14 cellular contexts compared by ENCODE assay signal in genomic region chr10:110739811-110740271, GRCh38.
A peak's percentile ranks its signal among the peaks of the same experiment; 100 is the strongest.
DNase-seq lines count a peak whose midpoint lies in the region; ATAC-seq and TF ChIP-seq lines count a peak whose summit lies in the region.
"Had no signal": no experiment of that assay in that cellular context is flagged by ENCODE, and none has a peak within 500 bp of the region (broad histone marks: within the 10 kb centered on the region; RNA-seq: fewer than 3 reads in every experiment).

No MANE protein-coding gene starts in this region.

- intact Hi-C loops in cardiac septum (cut with DNase I), result no loop called here
- intact Hi-C loops in Right ventricle myocardium inferior (cut with DNase I), result loop anchor here (10.0 kb wide), 2 partner anchors 55 to 615 kb away; no protein-coding TSS in a partner anchor
- intact Hi-C loops in upper lobe of right lung (cut with DNase I), result loop anchor here (10.0 kb wide), 1 partner anchor 155 kb away; no protein-coding TSS in a partner anchor

- H3K9me3 Mint-ChIP-seq in activated CD4-positive, alpha-beta T cell treated with anti-CD3 and anti-CD28 coated beads, Interleukin-2, amount 10 ng/mL, durations not matched to agents 7 days and 5 days, result no peaks in the 10 kb centered on the region
- H3K9me3 Mint-ChIP-seq in effector memory CD8-positive, alpha-beta T cell, result no peaks in the 10 kb centered on the region
- H3K9me3 Mint-ChIP-seq: activated T-helper 2 cell treated with anti-CD3 and anti-CD28 coated beads, Interferon-gamma antibody, Interleukin-2, Interleukin-4, amounts not matched to agents 10 μg/mL and 5 μg/mL and 100 μg/mL, durations not matched to agents 14 hours and 24 hours and 36 hours; dendritic cell treated with granulocyte-macrophage colony-stimulating factor and Interleukin-4, amounts not matched to agents 40 ng/mL and 50 ng/mL, for 4 days; neural progenitor cell had no signal

- no peaks in the 10 kb centered on the region for H3K9me3 ChIP-seq in upper lobe of right lung

- TF ChIP-seq CTCF in foreskin keratinocyte (conservative IDR thresholded peaks at IDR 0.05) (no peak), upper lobe of right lung (IDR thresholded peaks at IDR 0.05) (no peak), GM10248 (IDR thresholded peaks at IDR 0.05; ENCODE audit: control extremely low read depth, extremely low read depth, low read depth, missing control alignments) (no peak)

- no peak overlapping the region for H3K4me3 Mint-ChIP-seq in activated CD4-positive, alpha-beta T cell treated with anti-CD3 and anti-CD28 coated beads, Interleukin-2, amount 10 ng/mL, durations not matched to agents 7 days and 5 days
- H3K4me3 Mint-ChIP-seq in effector memory CD8-positive, alpha-beta T cell, result no peak overlapping the region
- H3K4me3 Mint-ChIP-seq: B cell; dendritic cell treated with granulocyte-macrophage colony-stimulating factor and Interleukin-4, amounts not matched to agents 40 ng/mL and 50 ng/mL, for 4 days; neural progenitor cell had no signal

- H3K4me1 ChIP-seq in foreskin keratinocyte (no peaks in the 10 kb centered on the region), upper lobe of right lung (no peaks in the 10 kb centered on the region)
- H3K4me1 ChIP-seq: neural progenitor cell had no signal

- POLR2A ChIA-PET in activated CD4-positive, alpha-beta T cell treated with anti-CD3 and anti-CD28 coated beads, Interleukin-2, amount 10 ng/mL, durations not matched to agents 7 days and 5 days (lab: Charles Lee), result no interaction called here
- POLR2A ChIA-PET in GM10248 (lab: Yijun Ruan, JAX), result no interaction called here

- H3K27me3 ChIP-seq in foreskin keratinocyte, result peaks cover 7% of the 10 kb centered on the region
- no peaks in the 10 kb centered on the region for H3K27me3 ChIP-seq in upper lobe of right lung
- H3K27me3 ChIP-seq: neural progenitor cell had no signal

- CTCF ChIA-PET in activated CD4-positive, alpha-beta T cell treated with anti-CD3 and anti-CD28 coated beads, Interleukin-2, amount 10 ng/mL, durations not matched to agents 7 days and 5 days (lab: Charles Lee), result interaction anchor here (1.3 to 1.6 kb wide), 2 partner anchors 118 to 154 kb away, joined by 3 to 5 read pairs; no protein-coding TSS in a partner anchor
- CTCF ChIA-PET in GM10248 (lab: Yijun Ruan, JAX), result interaction anchor here (1.0 to 1.6 kb wide), 4 partner anchors 33 to 1397 kb away, joined by 3 to 4 read pairs (median 3); no protein-coding TSS in a partner anchor

- H3K36me3 ChIP-seq in upper lobe of right lung, result no peaks in the 10 kb centered on the region
- H3K36me3 ChIP-seq: neural progenitor cell had no signal

- ATAC-seq in Right ventricle myocardium inferior (no peak), foreskin keratinocyte (peak; percentile 53), upper lobe of right lung (peak; percentile 18), HG03342 (IDR thresholded peaks at IDR 0.05; ENCODE audit: unreplicated experiment) (no peak)
- no peak for ATAC-seq in effector memory CD8-positive, alpha-beta T cell (replicated peaks)

- H3K4me1 Mint-ChIP-seq in activated CD4-positive, alpha-beta T cell treated with anti-CD3 and anti-CD28 coated beads, Interleukin-2, amount 10 ng/mL, durations not matched to agents 7 days and 5 days, result peaks cover 52% of the 10 kb centered on the region
- H3K4me1 Mint-ChIP-seq in effector memory CD8-positive, alpha-beta T cell (ENCODE audit: low read depth in 2 of 2), result peaks cover 12 to 13% of the 10 kb centered on the region in 2 donors
- H3K4me1 Mint-ChIP-seq: B cell, neural progenitor cell had no signal

- H3K27ac Mint-ChIP-seq in activated CD4-positive, alpha-beta T cell treated with anti-CD3 and anti-CD28 coated beads, Interleukin-2, amount 10 ng/mL, durations not matched to agents 7 days and 5 days, result no peak overlapping the region
- H3K27ac Mint-ChIP-seq in effector memory CD8-positive, alpha-beta T cell, result peak overlapping the region in 1 of 2 donors; percentile 13
- H3K27ac Mint-ChIP-seq: activated T-helper 2 cell treated with anti-CD3 and anti-CD28 coated beads, Interferon-gamma antibody, Interleukin-2, Interleukin-4, amounts not matched to agents 10 μg/mL and 5 μg/mL and 100 μg/mL, durations not matched to agents 14 hours and 24 hours and 36 hours; B cell; dendritic cell treated with granulocyte-macrophage colony-stimulating factor and Interleukin-4, amounts not matched to agents 40 ng/mL and 50 ng/mL, for 4 days; neural progenitor cell had no signal

- H3K4me3 ChIP-seq in upper lobe of right lung, result no peak overlapping the region
- H3K4me3 ChIP-seq: neural progenitor cell had no signal

- DNase-seq in cardiac septum (ENCODE audit: low spot score), result peak; percentile 76
- DNase-seq in Right ventricle myocardium inferior (ENCODE audit: missing footprints), result no peak
- DNase-seq in activated CD4-positive, alpha-beta T cell treated with anti-CD3 and anti-CD28 coated beads, Interleukin-2, amount 10 ng/mL, durations not matched to agents 7 days and 5 days, result peak; percentile 24
- no peak for DNase-seq in foreskin keratinocyte
- DNase-seq in upper lobe of right lung, result no peak
- DNase-seq in GM10248 (ENCODE audit: extremely low spot score), result no peak
- DNase-seq in effector memory CD8-positive, alpha-beta T cell, result no peak
- DNase-seq: kidney had no signal

- H3K27me3 Mint-ChIP-seq in activated CD4-positive, alpha-beta T cell treated with anti-CD3 and anti-CD28 coated beads, Interleukin-2, amount 10 ng/mL, durations not matched to agents 7 days and 5 days, result peaks cover 3% of the 10 kb centered on the region
- H3K27me3 Mint-ChIP-seq in effector memory CD8-positive, alpha-beta T cell, result peaks cover 22 to 42% of the 10 kb centered on the region in 2 donors

- H3K36me3 Mint-ChIP-seq in activated CD4-positive, alpha-beta T cell treated with anti-CD3 and anti-CD28 coated beads, Interleukin-2, amount 10 ng/mL, durations not matched to agents 7 days and 5 days (ENCODE audit: low read depth), result no peaks in the 10 kb centered on the region
- H3K36me3 Mint-ChIP-seq in effector memory CD8-positive, alpha-beta T cell (ENCODE audit: insufficient read depth), result no peaks in the 10 kb centered on the region
- H3K36me3 Mint-ChIP-seq: neural progenitor cell had no signal

- H3K27ac ChIP-seq in foreskin keratinocyte (no peak overlapping the region), upper lobe of right lung (no peak overlapping the region)
- H3K27ac ChIP-seq: KMS-11, neural progenitor cell had no signal

Comparison
In these comparisons a context has a peak if more than half of its experiments do, and no peak if none do; other contexts are left out.
1. DNase-seq: peak in cardiac septum (single experiment) and activated CD4-positive, alpha-beta T cell treated with anti-CD3 and anti-CD28 coated beads, Interleukin-2, amount 10 ng/mL, durations not matched to agents 7 days and 5 days (single experiment); none in Right ventricle myocardium inferior (single experiment), foreskin keratinocyte (0 of 2), upper lobe of right lung (single experiment), GM10248 (single experiment) and effector memory CD8-positive, alpha-beta T cell (0 of 3).
2. ATAC-seq: peak in foreskin keratinocyte (single experiment) and upper lobe of right lung (single experiment); none in Right ventricle myocardium inferior (single experiment), HG03342 (single experiment) and effector memory CD8-positive, alpha-beta T cell (single experiment).